ENCODE assay signal across 14 cellular contexts in genomic region chr2:230234122-230234722, GRCh38. TPM values are rescaled to one million over a fixed set of nuclear protein-coding genes. Genes with fewer than 3 reads are reported as not detected.
DNase-seq lines count a peak whose midpoint lies in the region; ATAC-seq lines count a peak whose summit lies in the region.
"Had no signal": no experiment of that assay in that cellular context is flagged by ENCODE, and none has a peak within 500 bp of the region (broad histone marks: within the 10 kb centered on the region; RNA-seq: fewer than 3 reads in every experiment).

No MANE protein-coding gene starts in this region.

- no peak overlapping the region for H3K4me3 Mint-ChIP-seq in activated naive CD8-positive, alpha-beta T cell treated with anti-CD3 and anti-CD28 coated beads for 36 hours
- H3K4me3 Mint-ChIP-seq: brain, nephron had no signal

- peaks cover 34% of the 10 kb centered on the region for H3K4me1 Mint-ChIP-seq in activated naive CD8-positive, alpha-beta T cell treated with anti-CD3 and anti-CD28 coated beads for 36 hours
- H3K4me1 Mint-ChIP-seq: brain, nephron had no signal

- H3K9me3 Mint-ChIP-seq in activated naive CD8-positive, alpha-beta T cell treated with anti-CD3 and anti-CD28 coated beads for 36 hours, result peaks cover 17% of the 10 kb centered on the region

- peak overlapping the region; percentile 40 for H3K27ac Mint-ChIP-seq in activated naive CD8-positive, alpha-beta T cell treated with anti-CD3 and anti-CD28 coated beads for 36 hours
- H3K27ac Mint-ChIP-seq: brain, nephron had no signal

- DNase-seq in activated naive CD8-positive, alpha-beta T cell treated with anti-CD3 and anti-CD28 coated beads for 36 hours, result no peak
- DNase-seq in DMS153 (lab: John Stamatoyannopoulos, UW) (no peak), left lobe of liver (ENCODE audit: low spot score) (no peak), anterior cingulate cortex (lab: John Stamatoyannopoulos, UW) (no peak)
- DNase-seq: effector CD8-positive, alpha-beta T cell; foreskin fibroblast; right lobe of liver; T-helper 9 cell; testis had no signal

- ATAC-seq in GM18519 (IDR thresholded peaks at IDR 0.05; ENCODE audit: low FRiP score, unreplicated experiment), result peak; percentile 44
- peak; percentile 58 for ATAC-seq in GM19463 (IDR thresholded peaks at IDR 0.05; ENCODE audit: unreplicated experiment)
- peak; percentile 81 for ATAC-seq in HG03354 (IDR thresholded peaks at IDR 0.05; ENCODE audit: poor library complexity, severe bottlenecking, unreplicated experiment)
- ATAC-seq in left lobe of liver, result no peak
- ATAC-seq: right lobe of liver had no signal

- H3K36me3 Mint-ChIP-seq in activated naive CD8-positive, alpha-beta T cell treated with anti-CD3 and anti-CD28 coated beads for 36 hours, result peaks cover 43% of the 10 kb centered on the region
- H3K36me3 Mint-ChIP-seq: brain had no signal

- H3K27me3 Mint-ChIP-seq in activated naive CD8-positive, alpha-beta T cell treated with anti-CD3 and anti-CD28 coated beads for 36 hours, result no peaks in the 10 kb centered on the region
- H3K27me3 Mint-ChIP-seq: brain had no signal

RNA-seq across cellular contexts. Expression of gene SP140, which starts 8.7 kb away (rescaled TPM):
- total RNA-seq in activated naive CD8-positive, alpha-beta T cell treated with anti-CD3 and anti-CD28 coated beads for 36 hours, result 10 to 100 TPM; 42.7 to 46.8 TPM
- total RNA-seq in left lobe of liver, result 1.2 TPM

RNA-seq across cellular contexts. Expression of gene SP110, which starts 14.4 kb away (rescaled TPM):
- total RNA-seq in activated naive CD8-positive, alpha-beta T cell treated with anti-CD3 and anti-CD28 coated beads for 36 hours, result 10 to 100 TPM; 81.8 to 87.6 TPM
- total RNA-seq in left lobe of liver, result 6.0 TPM

Comparison
In these comparisons a context has a peak if more than half of its experiments do, and no peak if none do; other contexts are left out.
1. RNA of gene SP140, which starts 8.7 kb away (total RNA-seq): 42.7 to 46.8 TPM in activated naive CD8-positive, alpha-beta T cell treated with anti-CD3 and anti-CD28 coated beads for 36 hours; 1.2 TPM in left lobe of liver (single experiment); every median in the first group is over 10 times any median in the second.
2. RNA of gene SP110, which starts 14.4 kb away (total RNA-seq): 81.8 to 87.6 TPM in activated naive CD8-positive, alpha-beta T cell treated with anti-CD3 and anti-CD28 coated beads for 36 hours; 6.0 TPM in left lobe of liver (single experiment); every median in the first group is over 10 times any median in the second.